ENCODE assay signal across 8 cellular contexts in genomic region chr6:110357298-110357695, GRCh38. TPM values are rescaled to one million over a fixed set of nuclear protein-coding genes. Genes with fewer than 3 reads are reported as not detected.
DNase-seq lines count a peak whose midpoint lies in the region; ATAC-seq, FAIRE-seq and TF ChIP-seq lines count a peak whose summit lies in the region.

No MANE protein-coding gene starts in this region.

- H3K4me1 ChIP-seq in HUES64 (ENCODE audit: insufficient read depth, low read length) (peaks cover 52% of the 10 kb centered on the region), ascending aorta (peaks cover 6 to 23% of the 10 kb centered on the region in 2 donors), kidney (ENCODE audit: control insufficient read depth in 1 of 2, insufficient read depth in 1 of 2, low read depth in 1 of 2, low read length in 2 of 2) (peaks cover 8 to 13% of the 10 kb centered on the region in 2 donors)

- no peak for DNase-seq in ascending aorta (ENCODE audit: low spot score in 2 of 2)
- DNase-seq in kidney = no peak
- no peak for DNase-seq in stimulated activated naive CD8-positive, alpha-beta T cell treated with anti-CD3 and anti-CD28 coated beads, Interleukin-15, Interleukin-2, amounts not matched to agents 100 U/mL and 50 U/mL, for 24 hours
- no peak for DNase-seq in inferior parietal cortex (ENCODE audit: extremely low spot score)
- DNase-seq in SK-N-DZ (ENCODE audit: low spot score) = no peak
- DNase-seq in GM19239 (ENCODE audit: insufficient read length, low spot score) = no peak

- H3K4me3 ChIP-seq in HUES64 (ENCODE audit: low read length) (peak overlapping the region; percentile 68), ascending aorta (peak overlapping the region; percentile 72 to 91), kidney (ENCODE audit: low read length in 2 of 2) (peak overlapping the region; percentile 78 to 84)

- H3K36me3 ChIP-seq in HUES64 (ENCODE audit: insufficient read depth, low read length) (no peaks in the 10 kb centered on the region), ascending aorta (no peaks in the 10 kb centered on the region), kidney (ENCODE audit: control insufficient read depth in 1 of 2, insufficient read depth in 2 of 2, low read length in 2 of 2) (no peaks in the 10 kb centered on the region)

- no peak for FAIRE-seq in kidney (lab: Jason Lieb, UNC)
- FAIRE-seq in GM19239 (lab: Jason Lieb, UNC) = no peak

- H3K27me3 ChIP-seq in HUES64 (ENCODE audit: insufficient read depth, low read length) (peaks cover 38% of the 10 kb centered on the region), ascending aorta (no peaks in the 10 kb centered on the region)

- ATAC-seq in stimulated activated naive CD8-positive, alpha-beta T cell treated with anti-CD3 and anti-CD28 coated beads, Interleukin-15, Interleukin-2, amounts not matched to agents 100 U/mL and 50 U/mL, for 24 hours = peak; percentile 13
- ATAC-seq in HG03025 (IDR thresholded peaks at IDR 0.05; ENCODE audit: low FRiP score, unreplicated experiment) = no peak

- no peak overlapping the region for H3K9ac ChIP-seq in HUES64 (ENCODE audit: low read depth, low read length)
- peak overlapping the region; percentile 67 to 70 for H3K9ac ChIP-seq in kidney (ENCODE audit: low read length in 2 of 2)

- no peak for TF ChIP-seq CTCF in ascending aorta (IDR thresholded peaks at IDR 0.05)
- TF ChIP-seq CTCF in kidney (IDR thresholded peaks at IDR 0.05; ENCODE audit: borderline replicate concordance, extremely low read depth, insufficient read depth) = no peak

- no peaks in the 10 kb centered on the region for H3K9me3 ChIP-seq in HUES64 (ENCODE audit: insufficient read depth, low read depth, low read length)
- H3K9me3 ChIP-seq in ascending aorta = no peaks in the 10 kb centered on the region
- no peaks in the 10 kb centered on the region for H3K9me3 ChIP-seq in kidney (ENCODE audit: control insufficient read depth in 1 of 2, low read length in 2 of 2)

- intact Hi-C loops in ascending aorta (cut with DNase I) (loop anchor here (10.0 kb wide), 1 partner anchor 1052 kb away; no protein-coding TSS in a partner anchor), kidney (cut with DNase I) (no loop called here)

- H3K27ac ChIP-seq in HUES64 (ENCODE audit: low read depth, low read length) (no peak overlapping the region), ascending aorta (peak overlapping the region; percentile 95 to 96), kidney (ENCODE audit: low read depth in 2 of 2, low read length in 2 of 2) (peak overlapping the region; percentile 54 to 77)

- WGBS in HUES64 = 48% methylated on average over 18 of the region's 18 CpGs

RNA-seq across cellular contexts. Expression of gene METTL24, which starts 0.9 kb away (rescaled TPM):
- polyA plus RNA-seq in HUES64 (2013, experiment 1 of 2) = 0.45 TPM
- polyA plus RNA-seq in HUES64 (2013, experiment 2 of 2) = 1.1 TPM
- 2.0 TPM for total RNA-seq in ascending aorta
- 3.5 TPM for total RNA-seq in kidney
- 1.4 TPM for polyA plus RNA-seq in kidney (ENCODE audit: insufficient read depth, low read depth, low replicate concordance)
- 0.50 and 3.3 TPM in 2 replicates for polyA plus RNA-seq in SK-N-DZ (2014; cell fraction: cytosol; rRNA removed)
- not detected in 2 replicates for polyA plus RNA-seq in SK-N-DZ (2014; cell fraction: nucleus; rRNA removed)

RNA-seq across cellular contexts. Expression of gene DDO, which starts 58.1 kb away (rescaled TPM):
- not detected for polyA plus RNA-seq in HUES64 (2013, experiment 1 of 2)
- polyA plus RNA-seq in HUES64 (2013, experiment 2 of 2) = not detected
- total RNA-seq in ascending aorta (0.32 TPM), kidney (3.6 TPM)
- 13.4 TPM for polyA plus RNA-seq in kidney (ENCODE audit: insufficient read depth, low read depth, low replicate concordance)
- 0.20 and 0.23 TPM in 2 replicates for polyA plus RNA-seq in SK-N-DZ (2014; cell fraction: cytosol; rRNA removed)
- 0.72 TPM in 1 of 2 replicates, not detected in the other for polyA plus RNA-seq in SK-N-DZ (2014; cell fraction: nucleus; rRNA removed)
